9 cellular contexts compared by ENCODE assay signal in genomic region chr1:221793439-221794078, GRCh38. TPM values are rescaled to one million over a fixed set of nuclear protein-coding genes. Genes with fewer than 3 reads are reported as not detected.
DNase-seq lines count a peak whose midpoint lies in the region; ATAC-seq and TF ChIP-seq lines count a peak whose summit lies in the region.
"Had no signal": no experiment of that assay in that cellular context is flagged by ENCODE, and none has a peak within 500 bp of the region (broad histone marks: within the 10 kb centered on the region; RNA-seq: fewer than 3 reads in every experiment).

No MANE protein-coding gene starts in this region.

- H3K27ac ChIP-seq in A673 (ENCODE audit: low read depth, low read length, poor library complexity, severe bottlenecking), result no peak overlapping the region
- H3K27ac ChIP-seq: SJSA1 had no signal

- H3K4me1 Mint-ChIP-seq in effector memory CD8-positive, alpha-beta T cell (ENCODE audit: low read depth in 2 of 2), result peaks cover 20 to 25% of the 10 kb centered on the region in 2 donors

- peak overlapping the region; percentile 96 to 97 for H3K27ac Mint-ChIP-seq in effector memory CD8-positive, alpha-beta T cell

- no peaks in the 10 kb centered on the region for H3K36me3 ChIP-seq in A673 (ENCODE audit: insufficient read depth, low read length, poor library complexity, severe bottlenecking)
- H3K36me3 ChIP-seq: SJSA1 had no signal

- intact Hi-C loops in A673 (cut with micrococcal nuclease; ENCODE audit: unreplicated experiment), result no loop called here

- POLR2A ChIA-PET in A673 (lab: Charles Lee; ENCODE audit: low non-redundant PET), result no interaction called here

- H3K4me3 ChIP-seq in A673 (ENCODE audit: low read depth, low read length, poor library complexity, severe bottlenecking), result no peak overlapping the region
- H3K4me3 ChIP-seq: SJSA1 had no signal

- BruUV-seq in A673 (replicated peaks; lab: Mats Ljungman, UMichigan), result no TSS peak

- H3K27me3 Mint-ChIP-seq in effector memory CD8-positive, alpha-beta T cell, result no peaks in the 10 kb centered on the region

- TF ChIP-seq POLR2A in erythroblast (IDR thresholded peaks at IDR 0.05; ENCODE audit: low read length), result no peak

- no peaks in the 10 kb centered on the region for H3K27me3 ChIP-seq in A673 (replicated peaks; ENCODE audit: insufficient read depth, low read depth, low read length, poor library complexity)
- H3K27me3 ChIP-seq: SJSA1 had no signal

- CTCF ChIA-PET in A673 (lab: Charles Lee), result no interaction called here

- TF ChIP-seq CTCF in GM20000 (IDR thresholded peaks at IDR 0.05; ENCODE audit: extremely low read depth, missing control alignments) (no peak), A673 (conservative IDR thresholded peaks at IDR 0.05; ENCODE audit: low read depth, low read length) (no peak)

- ATAC-seq in GM18498 (IDR thresholded peaks at IDR 0.05; ENCODE audit: unreplicated experiment) (peak; percentile 93), HG03354 (IDR thresholded peaks at IDR 0.05; ENCODE audit: poor library complexity, severe bottlenecking, unreplicated experiment) (peak; percentile 89)
- peak; percentile 71 for ATAC-seq in effector memory CD8-positive, alpha-beta T cell (replicated peaks)

- H3K9me3 ChIP-seq in A673 (ENCODE audit: low read depth, low read length, poor library complexity, severe bottlenecking), result no peaks in the 10 kb centered on the region
- H3K9me3 ChIP-seq: SJSA1 had no signal

- H3K36me3 Mint-ChIP-seq in effector memory CD8-positive, alpha-beta T cell (ENCODE audit: insufficient read depth), result peaks cover 14% of the 10 kb centered on the region

- peak overlapping the region; percentile 22 to 43 for H3K4me3 Mint-ChIP-seq in effector memory CD8-positive, alpha-beta T cell

- no peaks in the 10 kb centered on the region for H3K4me1 ChIP-seq in A673 (ENCODE audit: insufficient read depth, low read length, poor library complexity, severe bottlenecking)

- DNase-seq in GM20000 (ENCODE audit: low spot score), result peak; percentile 46
- DNase-seq in effector memory CD8-positive, alpha-beta T cell, result peak; percentile 33 to 46 (median 37)
- DNase-seq in DMS114 treated with DMSO at 0.1 percent for 48 hours (lab: John Stamatoyannopoulos, UW; ENCODE audit: unreplicated experiment), result no peak
- no peak for DNase-seq in A673 (ENCODE audit: low spot score)
- no peak for DNase-seq in NCI-H82 (lab: John Stamatoyannopoulos, UW)
- no peak for DNase-seq in erythroblast (lab: John Stamatoyannopoulos, UW)

- no peaks in the 10 kb centered on the region for H3K9me3 Mint-ChIP-seq in effector memory CD8-positive, alpha-beta T cell

RNA-seq across cellular contexts. Expression of gene DUSP10, which starts 51.7 kb away (rescaled TPM):
- total RNA-seq in A673 (2021), result 0.17 TPM in 1 of 2 replicates, not detected in the other

Comparison
In these comparisons a context has a peak if more than half of its experiments do, and no peak if none do; other contexts are left out.
1. DNase-seq: peak in GM20000 (single experiment) and effector memory CD8-positive, alpha-beta T cell (3 of 3); none in DMS114 treated with DMSO at 0.1 percent for 48 hours (single experiment), A673 (single experiment), NCI-H82 (single experiment) and erythroblast (0 of 2).
2. Peak in every context shown above with its lines, with median percentiles within 50 percentile points of each other: ATAC-seq.